Comparison of ENCODE assay signal across 12 cellular contexts in the genomic region with DNA sequence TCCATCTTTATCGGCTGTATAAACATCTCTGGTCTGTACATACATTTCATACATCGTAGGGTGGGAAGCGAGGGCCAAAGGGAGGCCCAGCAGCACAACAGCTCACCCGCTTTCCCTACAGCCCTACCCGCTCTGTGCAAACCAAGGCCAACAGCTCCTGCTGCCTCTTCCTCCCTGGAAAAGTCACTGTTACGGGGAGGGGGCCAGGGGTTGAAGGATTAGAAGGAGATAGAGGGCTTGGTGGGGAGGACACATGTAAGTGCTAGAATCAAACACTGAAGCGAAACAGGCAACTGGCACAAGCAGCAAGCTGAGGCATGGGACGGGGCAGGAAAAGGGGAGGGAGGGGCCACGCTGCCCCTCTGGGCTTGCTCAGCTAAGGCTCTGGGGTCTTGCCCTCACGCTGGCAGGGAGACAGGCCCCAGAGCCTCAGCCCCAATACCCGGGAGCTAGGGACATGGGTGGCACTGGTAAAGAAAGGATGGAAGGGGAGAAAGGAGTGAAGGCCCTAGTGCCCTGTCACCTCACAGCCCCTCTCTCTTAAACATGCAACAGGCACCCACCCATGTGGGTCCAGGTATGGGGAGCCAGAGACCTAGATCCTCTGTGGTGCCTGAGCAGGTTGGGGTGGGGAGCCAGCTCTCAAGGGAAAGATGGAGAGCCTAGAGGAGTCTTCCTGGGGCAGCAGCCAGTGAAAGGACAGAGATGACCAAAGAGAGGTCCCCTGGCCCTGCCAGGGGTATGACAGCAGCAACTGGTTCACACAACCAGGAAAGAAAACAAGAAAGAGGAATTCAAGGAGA. TPM values are rescaled to one million over a fixed set of nuclear protein-coding genes. Genes with fewer than 3 reads are reported as not detected.
A peak's percentile ranks its signal among the peaks of the same experiment; 100 is the strongest.
DNase-seq lines count a peak whose midpoint lies in the region; ATAC-seq and TF ChIP-seq lines count a peak whose summit lies in the region.
"Had no signal": no experiment of that assay in that cellular context is flagged by ENCODE, and none has a peak within 500 bp of the region (broad histone marks: within the 10 kb centered on the region; RNA-seq: fewer than 3 reads in every experiment).

No MANE protein-coding gene starts in this region.

- H2BK120ac ChIP-seq in H9 (ENCODE audit: low read depth, low read length, poor library complexity, severe bottlenecking) = no peak overlapping the region

- H3K9me3 ChIP-seq in BLaER1 treated with 17β-estradiol and CSF1 and Interleukin-3, amounts not matched to agents 10 nM and 100 nM (replicated peaks in 1 of 11) = no peaks in the 10 kb centered on the region
- no peaks in the 10 kb centered on the region for H3K9me3 ChIP-seq in ascending aorta
- no peaks in the 10 kb centered on the region for H3K9me3 ChIP-seq in right atrium auricular region
- no peaks in the 10 kb centered on the region for H3K9me3 ChIP-seq in sigmoid colon
- no peaks in the 10 kb centered on the region for H3K9me3 ChIP-seq in H9 (ENCODE audit: control insufficient read depth, low read depth, low read length)

- H3K4ac ChIP-seq in H9 (ENCODE audit: low read depth, low read length) = no peak overlapping the region

- peaks cover 14 to 60% (median 32%) of the 10 kb centered on the region in 11 experiments; a peak in 21 of 22 replicates for H3K36me3 ChIP-seq in BLaER1 treated with 17β-estradiol and CSF1 and Interleukin-3, amounts not matched to agents 10 nM and 100 nM
- H3K36me3 ChIP-seq in ascending aorta (peaks cover 55 to 74% of the 10 kb centered on the region in 2 donors), right atrium auricular region (peaks cover 73% of the 10 kb centered on the region), sigmoid colon (peaks cover 3 to 91% (median 19%) of the 10 kb centered on the region in 4 donors)

- no peak overlapping the region for H3K4me3 ChIP-seq in BLaER1 treated with 17β-estradiol and CSF1 and Interleukin-3, amounts not matched to agents 10 nM and 100 nM
- H3K4me3 ChIP-seq in ascending aorta (no peak overlapping the region), right atrium auricular region (no peak overlapping the region), sigmoid colon (no peak overlapping the region)

- no peaks in the 10 kb centered on the region for H3K79me1 ChIP-seq in H9 (ENCODE audit: insufficient read depth, low read depth, low read length, poor library complexity, severe bottlenecking)

- H4K20me1 ChIP-seq in BLaER1 treated with 17β-estradiol and CSF1 and Interleukin-3, amounts not matched to agents 10 nM and 100 nM = peaks cover 0 to 39% (median 5%) of the 10 kb centered on the region in 11 experiments; a peak in 7 of 22 replicates
- no peaks in the 10 kb centered on the region for H4K20me1 ChIP-seq in H9 (ENCODE audit: control insufficient read depth, insufficient read depth, insufficient read length)

- H3K23me2 ChIP-seq in H9 (ENCODE audit: insufficient read length, low read depth, low read length, poor library complexity, severe bottlenecking) = no peaks in the 10 kb centered on the region

- H2BK5ac ChIP-seq in H9 (ENCODE audit: insufficient read length, low read length) = no peak overlapping the region

- no peaks in the 10 kb centered on the region for H3K9me3 Mint-ChIP-seq in natural killer cell
- no peaks in the 10 kb centered on the region for H3K9me3 Mint-ChIP-seq in H9

- no peak overlapping the region for H3K56ac ChIP-seq in H9 (ENCODE audit: insufficient read length, low read depth, low read length)

- H3K36me3 Mint-ChIP-seq in natural killer cell (no peaks in the 10 kb centered on the region), H9 (ENCODE audit: insufficient read depth in 1 of 3, low read depth in 3 of 3) (peaks cover 2 to 8% (median 4%) of the 10 kb centered on the region in 3 experiments; a peak in 4 of 7 replicates)

- ATAC-seq in natural killer cell = no peak
- ATAC-seq: activated CD8-positive, alpha-beta T cell treated with anti-CD3 and anti-CD28 coated beads, Interleukin-2, amount 10 ng/mL, durations not matched to agents 7 days and 5 days had no signal

- no peak overlapping the region for H2BK12ac ChIP-seq in H9 (ENCODE audit: insufficient read length, low read depth, low read length)

- H3K23ac ChIP-seq in H9 (ENCODE audit: insufficient read length, low read depth, low read length) = no peak overlapping the region

- no peak overlapping the region for H2BK20ac ChIP-seq in H9 (ENCODE audit: low read depth, low read length, poor library complexity, severe bottlenecking)

- no peak overlapping the region for H2BK15ac ChIP-seq in H9 (ENCODE audit: low read depth, low read length)

- peak overlapping the region in 8 of 11 experiments; percentile 7 to 58 (median 29); a peak in 9 of 22 replicates for H3K9ac ChIP-seq in BLaER1 treated with 17β-estradiol and CSF1 and Interleukin-3, amounts not matched to agents 10 nM and 100 nM
- H3K9ac ChIP-seq in H9 (ENCODE audit: extremely low read depth, insufficient read length, low read length) = no peak overlapping the region

- H2AK5ac ChIP-seq in H9 (ENCODE audit: insufficient read length, low read length) = no peak overlapping the region

- H4K5ac ChIP-seq in H9 (ENCODE audit: insufficient read length, low read depth, low read length) = no peak overlapping the region

- H3K4me3 Mint-ChIP-seq in natural killer cell (no peak overlapping the region), H9 (no peak overlapping the region)
- H3K4me3 Mint-ChIP-seq: activated CD8-positive, alpha-beta T cell treated with anti-CD3 and anti-CD28 coated beads, Interleukin-2, amount 10 ng/mL, durations not matched to agents 7 days and 5 days had no signal

- TF ChIP-seq CTCF in ascending aorta (IDR thresholded peaks at IDR 0.05) (no peak), right atrium auricular region (IDR thresholded peaks at IDR 0.05) (no peak), sigmoid colon (IDR thresholded peaks at IDR 0.05) (no peak), natural killer cell (IDR thresholded peaks at IDR 0.05) (no peak), H9 (conservative IDR thresholded peaks at IDR 0.05) (no peak)

- H3K4me1 Mint-ChIP-seq in natural killer cell (peaks cover 0 to 14% of the 10 kb centered on the region in 2 donors), H9 (peaks cover 25 to 29% of the 10 kb centered on the region in 2 experiments)

- H3K27ac ChIP-seq in BLaER1 treated with 17β-estradiol and CSF1 and Interleukin-3, amounts not matched to agents 10 nM and 100 nM = no peak overlapping the region
- H3K27ac ChIP-seq in ascending aorta (peak overlapping the region; percentile 83 to 95), right atrium auricular region (peak overlapping the region; percentile 67 to 80), sigmoid colon (peak overlapping the region; percentile 64 to 83 (median 66)), H9 (ENCODE audit: insufficient read length, low read depth, low read length) (no peak overlapping the region)

- H3K14ac ChIP-seq in H9 (ENCODE audit: insufficient read depth, low read length) = no peak overlapping the region; the same call in 1 of the 2 replicates

- H3K27me3 Mint-ChIP-seq in natural killer cell (ENCODE audit: low read depth in 2 of 2) (peaks cover 0 to 2% of the 10 kb centered on the region in 2 donors), H9 (ENCODE audit: low read depth) (peaks cover 30% of the 10 kb centered on the region)

- 90 to 94% methylated on average over 11 of the region's 11 CpGs for WGBS in sigmoid colon, 2 donors
- no CpG with 5 or more reads among the region's 11 CpGs for WGBS in H9 (ENCODE audit: extremely low coverage, insufficient read length, low lambda C conversion rate)

- no peak overlapping the region for H3K18ac ChIP-seq in H9 (ENCODE audit: insufficient read length, low read depth, low read length)

- no peak for DNase-seq in ascending aorta (ENCODE audit: low spot score in 2 of 2)
- DNase-seq in right atrium auricular region (ENCODE audit: low spot score) = no peak
- DNase-seq in sigmoid colon = peak; percentile 68
- no peak for DNase-seq in natural killer cell
- no peak for DNase-seq in putamen (ENCODE audit: low spot score)
- no peak for DNase-seq in occipital lobe (lab: John Stamatoyannopoulos, UW)
- DNase-seq in H9 = no peak
- DNase-seq: activated CD8-positive, alpha-beta T cell treated with anti-CD3 and anti-CD28 coated beads, Interleukin-2, amount 10 ng/mL, durations not matched to agents 7 days and 5 days; amniotic stem cell; GF-D8; PC-3 had no signal

- no peak overlapping the region for H4K8ac ChIP-seq in H9 (replicated peaks; ENCODE audit: insufficient read length, low read depth, low read length)

- peak overlapping the region in 8 of 11 experiments; percentile 22 to 61 (median 49); a peak in 11 of 22 replicates for H3K4me2 ChIP-seq in BLaER1 treated with 17β-estradiol and CSF1 and Interleukin-3, amounts not matched to agents 10 nM and 100 nM
- H3K4me2 ChIP-seq in H9 (ENCODE audit: insufficient read depth, insufficient read length, low read length) = no peak overlapping the region

- no peaks in the 10 kb centered on the region for H3K27me3 ChIP-seq in BLaER1 treated with 17β-estradiol and CSF1 and Interleukin-3, amounts not matched to agents 10 nM and 100 nM
- H3K27me3 ChIP-seq in ascending aorta = no peaks in the 10 kb centered on the region
- no peaks in the 10 kb centered on the region for H3K27me3 ChIP-seq in right atrium auricular region
- H3K27me3 ChIP-seq in sigmoid colon = no peaks in the 10 kb centered on the region
- H3K27me3 ChIP-seq in H9 (ENCODE audit: insufficient read depth, low read length) = peaks cover 2% of the 10 kb centered on the region; the same call in 1 of the 2 replicates

- peaks cover 7 to 50% (median 27%) of the 10 kb centered on the region in 10 experiments; a peak in 19 of 20 replicates for H3K4me1 ChIP-seq in BLaER1 treated with 17β-estradiol and CSF1 and Interleukin-3, amounts not matched to agents 10 nM and 100 nM
- H3K4me1 ChIP-seq in ascending aorta (peaks cover 16 to 60% of the 10 kb centered on the region in 2 donors), right atrium auricular region (peaks cover 0 to 84% of the 10 kb centered on the region in 2 donors), sigmoid colon (peaks cover 0 to 69% (median 52%) of the 10 kb centered on the region in 4 donors), H9 (ENCODE audit: insufficient read depth, low read length) (peaks cover 3% of the 10 kb centered on the region; the same call in 1 of the 2 replicates)

- H3K27ac Mint-ChIP-seq in natural killer cell (peak overlapping the region in 1 of 2 donors; percentile 15), H9 (no peak overlapping the region)
- H3K27ac Mint-ChIP-seq: activated CD8-positive, alpha-beta T cell treated with anti-CD3 and anti-CD28 coated beads, Interleukin-2, amount 10 ng/mL, durations not matched to agents 7 days and 5 days had no signal

- intact Hi-C loops in ascending aorta (cut with DNase I) = loop anchor here (2.0 kb wide), 1 partner anchor 132 kb away; no protein-coding TSS in a partner anchor
- intact Hi-C loops in sigmoid colon (cut with DNase I) = loop anchor here (5.0 kb wide), 1 partner anchor 132 kb away; no protein-coding TSS in a partner anchor
- intact Hi-C loops in natural killer cell (cut with micrococcal nuclease) = loop anchor here (10.0 kb wide), 1 partner anchor 280 kb away; no protein-coding TSS in a partner anchor

- H4K91ac ChIP-seq in H9 (ENCODE audit: insufficient read length, low read depth, low read length) = no peak overlapping the region

- no peak overlapping the region for H3T11ph ChIP-seq in H9 (ENCODE audit: low read length)

- no peak overlapping the region for H2AFZ ChIP-seq in H9 (ENCODE audit: low read length)

- no peak for TF ChIP-seq EP300 in sigmoid colon (IDR thresholded peaks at IDR 0.05)

- no peak for TF ChIP-seq POLR2A in sigmoid colon (IDR thresholded peaks at IDR 0.05)

- no peaks in the 10 kb centered on the region for H3K79me2 ChIP-seq in H9 (ENCODE audit: insufficient read depth, low read length)

RNA-seq across cellular contexts. Expression of gene SPRYD3, which starts 14.4 kb away (rescaled TPM):
- total RNA-seq in ascending aorta (48.6 TPM), right atrium auricular region (10 to 100 TPM; 33.5 to 64.5 TPM), sigmoid colon (10 to 100 TPM; 31.9 to 41.4 (median 35.7) TPM), natural killer cell (10 to 100 TPM; 32.6 to 48.0 (median 42.6) TPM), occipital lobe (29.6 TPM), H9 (2021) (5.8 and 6.5 TPM in 2 replicates)
- polyA plus RNA-seq in sigmoid colon = 10 to 100 TPM; 20.1 to 33.4 (median 27.0) TPM

RNA-seq across cellular contexts. Expression of gene TNS2, which starts 14.9 kb away (rescaled TPM):
- 608 TPM for total RNA-seq in ascending aorta
- total RNA-seq in right atrium auricular region = 100 to 1,000 TPM in 1 of 2 donors, 10 to 100 TPM in 1; 76.2 to 153 TPM
- 100 to 1,000 TPM; 109 to 117 (median 113) TPM for total RNA-seq in sigmoid colon
- polyA plus RNA-seq in sigmoid colon = 10 to 100 TPM; 12.5 to 60.1 (median 47.4) TPM
- 1 to 10 TPM in 2 of 3 donors, under 1 TPM in 1; 0.95 to 1.8 (median 1.0) TPM for total RNA-seq in natural killer cell
- 11.1 TPM for total RNA-seq in occipital lobe
- 3.6 and 4.5 TPM in 2 replicates for total RNA-seq in H9 (2021)

RNA-seq across cellular contexts. Expression of gene IGFBP6, which starts 32.7 kb away (rescaled TPM):
- total RNA-seq in ascending aorta (1,664 TPM), right atrium auricular region (100 to 1,000 TPM in 1 of 2 donors, 10 to 100 TPM in 1; 99.0 to 358 TPM), sigmoid colon (100 to 1,000 TPM; 127 to 444 (median 384) TPM), natural killer cell (under 1 TPM in 1 of 3 donors, not detected in 2; 0.61 TPM), occipital lobe (6.2 TPM), H9 (2021) (4.2 and 5.7 TPM in 2 replicates)
- 100 to 1,000 TPM in 1 of 3 donors, 10 to 100 TPM in 1, 1 to 10 TPM in 1; 3.0 to 133 (median 35.9) TPM for polyA plus RNA-seq in sigmoid colon

RNA-seq across cellular contexts. Expression of gene SOAT2, which starts 38.5 kb away (rescaled TPM):
- not detected for total RNA-seq in ascending aorta
- not detected for total RNA-seq in right atrium auricular region
- under 1 TPM in 2 of 4 donors, not detected in 2; 0.41 to 0.55 TPM for total RNA-seq in sigmoid colon
- polyA plus RNA-seq in sigmoid colon = under 1 TPM in 1 of 3 donors, not detected in 2; 0.09 TPM
- not detected for total RNA-seq in natural killer cell
- not detected for total RNA-seq in occipital lobe
- total RNA-seq in H9 (2021) = not detected in 2 replicates

RNA-seq across cellular contexts. Expression of gene EIF4B, which starts 58.6 kb away (rescaled TPM):
- 181 TPM for total RNA-seq in ascending aorta
- total RNA-seq in right atrium auricular region = 100 to 1,000 TPM; 272 to 383 TPM
- total RNA-seq in sigmoid colon = 100 to 1,000 TPM; 475 to 575 (median 524) TPM
- 100 to 1,000 TPM; 136 to 233 (median 218) TPM for polyA plus RNA-seq in sigmoid colon
- 100 to 1,000 TPM; 505 to 537 (median 518) TPM for total RNA-seq in natural killer cell
- total RNA-seq in occipital lobe = 1,381 TPM
- total RNA-seq in H9 (2021) = 713 and 723 TPM in 2 replicates

Comparison
In these comparisons a context has a peak if more than half of its experiments do, and no peak if none do; other contexts are left out.
1. H3K27ac ChIP-seq: peak in ascending aorta (2 of 2), right atrium auricular region (2 of 2) and sigmoid colon (4 of 4); none in BLaER1 treated with 17β-estradiol and CSF1 and Interleukin-3, amounts not matched to agents 10 nM and 100 nM (0 of 11) and H9 (single experiment).
2. RNA of gene IGFBP6, which starts 32.7 kb away (total RNA-seq): 1,664 TPM in ascending aorta (single experiment), 127 to 444 TPM in sigmoid colon and 99.0 to 358 TPM in right atrium auricular region; 6.2 TPM in occipital lobe (single experiment), 4.2 to 5.7 TPM in H9 and 0.61 TPM in natural killer cell; every median in the first group is over 10 times any median in the second.